ENCODE assay signal across 29 cellular contexts in the genomic region with DNA sequence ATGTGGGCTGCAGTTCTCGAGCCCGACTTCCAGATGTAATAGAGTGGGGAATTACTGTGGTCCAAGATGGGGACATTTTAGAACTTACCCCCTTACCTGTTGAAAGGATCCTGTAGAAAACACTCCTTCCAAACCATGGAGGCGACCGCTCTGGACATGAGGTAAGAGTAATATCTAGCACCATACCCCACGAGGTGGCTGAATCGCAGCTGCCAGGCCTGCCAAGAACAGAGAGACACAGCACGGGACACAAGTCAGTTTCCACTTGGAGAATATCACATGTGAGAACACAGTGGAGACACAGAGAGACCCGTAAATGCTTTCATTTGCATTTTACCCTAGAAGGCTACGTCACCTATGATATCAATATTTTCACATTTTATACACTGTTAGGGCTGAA.
"Had no signal": no experiment of that assay in that cellular context is flagged by ENCODE, and none has a peak within 500 bp of the region (broad histone marks: within the 10 kb centered on the region; RNA-seq: fewer than 3 reads in every experiment).

No MANE protein-coding gene starts in this region.

- DNase-seq: activated B cell treated with CpG ODN at 0.5 μM for 24 hours; activated CD4-positive, alpha-beta T cell treated with anti-CD3 and anti-CD28 coated beads for 48 hours; activated CD4-positive, alpha-beta T cell treated with anti-CD3 and anti-CD28 coated beads, Interleukin-2, amount 50 U/mL, for 1 hour; activated CD4-positive, alpha-beta T cell treated with anti-CD3 and anti-CD28 coated beads, Interleukin-2, amount 50 U/mL, for 48 hours; activated CD8-positive, alpha-beta memory T cell treated with anti-CD3 and anti-CD28 coated beads for 24 hours; activated CD8-positive, alpha-beta T cell treated with anti-CD3 and anti-CD28 coated beads for 36 hours; activated effector memory CD4-positive, alpha-beta T cell treated with Interleukin-2 at 50 U/mL for 16 hours; activated gamma-delta T cell treated with Interleukin-2 at 50 U/mL for 16 hours; activated naive CD4-positive, alpha-beta T cell treated with anti-CD3 and anti-CD28 coated beads, Interleukin-2, amount 50 U/mL, for 16 hours; activated naive CD4-positive, alpha-beta T cell treated with Interleukin-2 at 50 U/mL for 16 hours; activated T-cell treated with anti-CD3 and anti-CD28 coated beads, Interleukin-2, amount 50 U/mL, for 4 hours; amniotic stem cell; anterior cingulate cortex; brain microvascular endothelial cell; caudate nucleus; cortex of kidney; dermis blood vessel endothelial cell; effector CD4-positive, alpha-beta T cell; effector memory CD8-positive, alpha-beta T cell; erythroblast; foreskin keratinocyte; gastrocnemius medialis; T-helper 1 cell; T-helper 17 cell; T1000; WERI-Rb-1 had no signal

- H3K27ac ChIP-seq: brain microvascular endothelial cell, esophagus muscularis mucosa, foreskin keratinocyte, gastrocnemius medialis, WERI-Rb-1 had no signal

- H3K9me3 ChIP-seq: esophagus muscularis mucosa, gastrocnemius medialis had no signal

- ATAC-seq: activated CD4-positive, CD25-positive, alpha-beta regulatory T cell treated with anti-CD3 and anti-CD28 coated beads, Interleukin-2, amount 50 U/mL, for 24 hours; activated CD8-positive, alpha-beta T cell treated with anti-CD3 and anti-CD28 coated beads for 36 hours; activated T-cell treated with anti-CD3 and anti-CD28 coated beads, Interleukin-2, amount 50 U/mL, for 4 hours; activated T-helper 17 cell treated with anti-CD3 and anti-CD28 coated beads, Interleukin-2, amount 50 U/mL, for 72 hours; effector memory CD8-positive, alpha-beta T cell; foreskin keratinocyte; gastrocnemius medialis; T-helper 17 cell had no signal

- H3K4me3 ChIP-seq: esophagus muscularis mucosa, gastrocnemius medialis had no signal

- H3K36me3 ChIP-seq: brain microvascular endothelial cell, gastrocnemius medialis, WERI-Rb-1 had no signal

- H3K27me3 ChIP-seq: brain microvascular endothelial cell, esophagus muscularis mucosa, foreskin keratinocyte, gastrocnemius medialis had no signal

- H3K4me1 ChIP-seq: foreskin keratinocyte had no signal
